ENCODE assay signal across 1 cellular context in genomic region chr16:70429888-70430666, GRCh38.
TF ChIP-seq lines count a peak whose summit lies in the region.

No MANE protein-coding gene starts in this region.

TF ChIP-seq in H1, 55 proteins besides CTCF, POLR2A, EP300 and RAD21:
- no peak for TF ChIP-seq BRCA1 (IDR thresholded peaks at IDR 0.05; ENCODE audit: low read depth, low read length)
- TF ChIP-seq YY1 (IDR thresholded peaks at IDR 0.05; ENCODE audit: low read depth, low read length): no peak
- no peak for TF ChIP-seq KDM5A (IDR thresholded peaks at IDR 0.05; ENCODE audit: low read length)
- no peak for TF ChIP-seq JUN (IDR thresholded peaks at IDR 0.05; ENCODE audit: low read depth, low read length)
- no peak for TF ChIP-seq NRF1 (IDR thresholded peaks at IDR 0.05; ENCODE audit: low read depth, low read length)
- no peak for TF ChIP-seq TBP (IDR thresholded peaks at IDR 0.05; ENCODE audit: low read depth, low read length)
- TF ChIP-seq TAF1 (IDR thresholded peaks at IDR 0.05; ENCODE audit: low read depth, low read length): no peak
- TF ChIP-seq GABPA (IDR thresholded peaks at IDR 0.05; ENCODE audit: borderline replicate concordance, insufficient read depth, low read length): no peak
- TF ChIP-seq FOSL1 (IDR thresholded peaks at IDR 0.05; ENCODE audit: insufficient read depth, low read depth, low read length): no peak
- TF ChIP-seq SUZ12 (IDR thresholded peaks at IDR 0.05; ENCODE audit: low read length): no peak
- no peak for TF ChIP-seq PHF8 (conservative IDR thresholded peaks at IDR 0.05; ENCODE audit: low read depth, low read length)
- no peak for TF ChIP-seq SRF (IDR thresholded peaks at IDR 0.05; ENCODE audit: low read depth, low read length)
- TF ChIP-seq RXRA (IDR thresholded peaks at IDR 0.05; ENCODE audit: insufficient read depth, low read depth, low read length): no peak
